ENCODE assay signal across 8 cellular contexts in genomic region chr10:79374312-79375191, GRCh38. TPM values are rescaled to one million over a fixed set of nuclear protein-coding genes. Genes with fewer than 3 reads are reported as not detected.
DNase-seq lines count a peak whose midpoint lies in the region; ATAC-seq, FAIRE-seq and TF ChIP-seq lines count a peak whose summit lies in the region.

No MANE protein-coding gene starts in this region.

- H3K9me3 Mint-ChIP-seq in HFFc6: peaks cover 8% of the 10 kb centered on the region
- H3K9me3 Mint-ChIP-seq in activated CD8-positive, alpha-beta memory T cell treated with anti-CD3 and anti-CD28 coated beads, Interleukin-2, amount 10 ng/mL, durations not matched to agents 7 days and 5 days (ENCODE audit: low read depth): peaks cover 7% of the 10 kb centered on the region

- H3K4me3 Mint-ChIP-seq in HFFc6: no peak overlapping the region; the same call in 1 of the 2 replicates
- H3K4me3 Mint-ChIP-seq in activated CD8-positive, alpha-beta memory T cell treated with anti-CD3 and anti-CD28 coated beads, Interleukin-2, amount 10 ng/mL, durations not matched to agents 7 days and 5 days: no peak overlapping the region

- H3K9me1 ChIP-seq in endothelial cell of umbilical vein (replicated peaks; ENCODE audit: control insufficient read depth, extremely low read depth, insufficient read depth, low read length): no peaks in the 10 kb centered on the region

- H3K9ac ChIP-seq in endothelial cell of umbilical vein (replicated peaks; ENCODE audit: extremely low read depth, insufficient read depth, low read length): no peak overlapping the region

- FAIRE-seq in D721Med (lab: Jason Lieb, UNC): no peak
- peak; percentile 85 for FAIRE-seq in endothelial cell of umbilical vein (lab: Jason Lieb, UNC)

- H3K27me3 Mint-ChIP-seq in HFFc6 (ENCODE audit: insufficient read depth): no peaks in the 10 kb centered on the region; the same call in 1 of the 2 replicates
- H3K27me3 Mint-ChIP-seq in activated CD8-positive, alpha-beta memory T cell treated with anti-CD3 and anti-CD28 coated beads, Interleukin-2, amount 10 ng/mL, durations not matched to agents 7 days and 5 days: peaks cover 21% of the 10 kb centered on the region

- H3K27ac ChIP-seq in endothelial cell of umbilical vein (ENCODE audit: insufficient read depth, low read depth, low read length): no peak overlapping the region

- peaks cover 2 to 5% of the 10 kb centered on the region in 2 experiments for H3K27me3 ChIP-seq in endothelial cell of umbilical vein (ENCODE audit: control insufficient read depth in 2 of 2, insufficient read depth in 2 of 2, low read length in 2 of 2)

- no TSS peak for BruUV-seq in endothelial cell of umbilical vein (replicated peaks; lab: Mats Ljungman, UMichigan)

- H3K4me2 ChIP-seq in endothelial cell of umbilical vein (ENCODE audit: insufficient read depth, low read length): no peak overlapping the region

- no peaks in the 10 kb centered on the region; the same call in 1 of the 2 replicates for H3K36me3 Mint-ChIP-seq in HFFc6 (ENCODE audit: low read depth)
- peaks cover 2% of the 10 kb centered on the region for H3K36me3 Mint-ChIP-seq in activated CD8-positive, alpha-beta memory T cell treated with anti-CD3 and anti-CD28 coated beads, Interleukin-2, amount 10 ng/mL, durations not matched to agents 7 days and 5 days

- no peak overlapping the region for H2AFZ ChIP-seq in endothelial cell of umbilical vein (ENCODE audit: low read depth, low read length)

- peak; percentile 77 for DNase-seq in D721Med (ENCODE audit: insufficient read length, low spot score)
- DNase-seq in HFFc6: peak; percentile 61
- DNase-seq in NCI-H774 (lab: John Stamatoyannopoulos, UW): peak; percentile 62
- DNase-seq in activated CD8-positive, alpha-beta memory T cell treated with anti-CD3 and anti-CD28 coated beads, Interleukin-2, amount 10 ng/mL, durations not matched to agents 7 days and 5 days: peak; percentile 80
- DNase-seq in endothelial cell of umbilical vein (ENCODE audit: low read depth, low spot score): peak; percentile 58
- DNase-seq in middle frontal gyrus (ENCODE audit: extremely low spot score, low spot score): peak; percentile 75
- DNase-seq in stimulated activated CD8-positive, alpha-beta memory T cell treated with anti-CD3 and anti-CD28 coated beads, Interleukin-4, amount 100 ng/mL, for 24 hours (ENCODE audit: low read depth): peak; percentile 69

- no peaks in the 10 kb centered on the region for H3K36me3 ChIP-seq in endothelial cell of umbilical vein (ENCODE audit: control insufficient read depth in 2 of 2, extremely low read depth in 1 of 2, insufficient read depth in 2 of 2, low read length in 2 of 2)

- dilution Hi-C loops in endothelial cell of umbilical vein (cut with MboI; ENCODE audit: extremely low pct_ligation_motif_present, low sequenced_read_pairs): no loop called here

- intact Hi-C loops in endothelial cell of umbilical vein (cut with micrococcal nuclease): loop anchor here (1.0 kb wide), 3 partner anchors 93 to 234 kb away; no protein-coding TSS in a partner anchor

- no peaks in the 10 kb centered on the region for H3K79me2 ChIP-seq in endothelial cell of umbilical vein (ENCODE audit: control insufficient read depth, insufficient read depth, low read length)

- TF ChIP-seq POLR2A in endothelial cell of umbilical vein (IDR thresholded peaks at IDR 0.05; ENCODE audit: low read depth, low read length): no peak

- CTCF ChIA-PET in activated CD8-positive, alpha-beta memory T cell treated with anti-CD3 and anti-CD28 coated beads, Interleukin-2, amount 10 ng/mL, durations not matched to agents 7 days and 5 days (lab: Charles Lee): interaction anchor here (0.6 to 3.5 kb wide), 48 partner anchors 8 to 552 kb away, joined by 3 to 33 read pairs (median 5); partner anchors contain the start of gene ZCCHC24
- CTCF ChIA-PET in endothelial cell of umbilical vein (lab: Charles Lee): interaction anchor here (0.6 to 5.2 kb wide), 49 partner anchors 9 to 232 kb away, joined by 3 to 252 read pairs (median 7); partner anchors contain the start of gene ZCCHC24

- ATAC-seq in activated CD8-positive, alpha-beta memory T cell treated with anti-CD3 and anti-CD28 coated beads, Interleukin-2, amount 10 ng/mL, durations not matched to agents 7 days and 5 days: peak; percentile 77
- no peak for ATAC-seq in HG03108 (IDR thresholded peaks at IDR 0.05; ENCODE audit: unreplicated experiment)

- H4K20me1 ChIP-seq in endothelial cell of umbilical vein (replicated peaks; ENCODE audit: control insufficient read depth, extremely low read depth, insufficient read depth, low read length): no peaks in the 10 kb centered on the region

- no peaks in the 10 kb centered on the region for H3K4me1 ChIP-seq in endothelial cell of umbilical vein (ENCODE audit: control insufficient read depth, extremely low read depth, insufficient read depth, low read length)

- no peak overlapping the region for H3K4me3 ChIP-seq in endothelial cell of umbilical vein (replicated peaks in 1 of 3; ENCODE audit: insufficient read depth in 1 of 3, low read depth in 1 of 3, low read length in 3 of 3)

- H3K9me3 ChIP-seq in endothelial cell of umbilical vein (replicated peaks; ENCODE audit: control insufficient read depth, insufficient read depth, low read length): no peaks in the 10 kb centered on the region

- H3K4me1 Mint-ChIP-seq in HFFc6 (ENCODE audit: low read depth): peaks cover 34% of the 10 kb centered on the region
- H3K4me1 Mint-ChIP-seq in activated CD8-positive, alpha-beta memory T cell treated with anti-CD3 and anti-CD28 coated beads, Interleukin-2, amount 10 ng/mL, durations not matched to agents 7 days and 5 days: peaks cover 3% of the 10 kb centered on the region

- TF ChIP-seq CTCF in D721Med (IDR thresholded peaks at IDR 0.05; ENCODE audit: insufficient read depth, missing control alignments) (peak; percentile 94), HFFc6 (IDR thresholded peaks at IDR 0.05) (peak; percentile 100), endothelial cell of umbilical vein (IDR thresholded peaks at IDR 0.05; ENCODE audit: extremely low read depth in 1 of 2, insufficient read depth in 1 of 2, low read depth in 1 of 2, low read length in 2 of 2) (peak; percentile 90)

- peak overlapping the region; percentile 82 for H3K27ac Mint-ChIP-seq in HFFc6
- H3K27ac Mint-ChIP-seq in activated CD8-positive, alpha-beta memory T cell treated with anti-CD3 and anti-CD28 coated beads, Interleukin-2, amount 10 ng/mL, durations not matched to agents 7 days and 5 days: no peak overlapping the region

- POLR2A ChIA-PET in endothelial cell of umbilical vein (lab: Charles Lee): no interaction called here

TF ChIP-seq in endothelial cell of umbilical vein, 7 proteins besides CTCF, POLR2A, EP300 and RAD21:
- no peak for TF ChIP-seq EZH2 (IDR thresholded peaks at IDR 0.05; ENCODE audit: borderline replicate concordance, low read depth, low read length, severe bottlenecking)
- no peak for TF ChIP-seq JUN (IDR thresholded peaks at IDR 0.05; ENCODE audit: borderline replicate concordance, insufficient read depth, insufficient read length, low read depth)
- TF ChIP-seq MAX (IDR thresholded peaks at IDR 0.05; ENCODE audit: insufficient read depth, insufficient read length): no peak
- no peak for TF ChIP-seq FOS (IDR thresholded peaks at IDR 0.05; ENCODE audit: borderline replicate concordance, insufficient read depth, low read length)
- TF ChIP-seq MYC (IDR thresholded peaks at IDR 0.05; ENCODE audit: low read depth, low read length): no peak
- no peak for TF ChIP-seq POLR2AphosphoS5 (IDR thresholded peaks at IDR 0.05; ENCODE audit: insufficient read depth, low read depth, low read length)
- no peak for TF ChIP-seq GATA2 (IDR thresholded peaks at IDR 0.05; ENCODE audit: insufficient read depth, insufficient read length, low read depth, low read length)

RNA-seq across cellular contexts. Expression of gene PPIF, which starts 27.3 kb away (rescaled TPM):
- total RNA-seq in HFFc6 (2021; fragmentation: NEBNext Ultra II Directional; extraction: Animal tissue kit (Norgen Biotek cat#: 25700)): 100 to 1,000 TPM in 3 of 6 experiments, 10 to 100 TPM in 3; 66.1 to 109 (median 98.9) TPM
- 100 to 1,000 TPM; 119 to 144 TPM for total RNA-seq in activated CD8-positive, alpha-beta memory T cell treated with anti-CD3 and anti-CD28 coated beads, Interleukin-2, amount 10 ng/mL, durations not matched to agents 7 days and 5 days
- 42.7 and 51.2 TPM in 2 replicates for total RNA-seq in endothelial cell of umbilical vein
- polyA plus RNA-seq in endothelial cell of umbilical vein: 38.7 and 50.7 TPM in 2 replicates
- polyA plus RNA-seq in endothelial cell of umbilical vein (2011; cell fraction: cytosol; rRNA removed): 73.6 and 86.3 TPM in 2 replicates
- 59.8 and 66.8 TPM in 2 replicates for polyA plus RNA-seq in endothelial cell of umbilical vein (2011; cell fraction: nucleus; rRNA removed)
- polyA plus RNA-seq in endothelial cell of umbilical vein (2012): 60.9 and 70.8 TPM in 2 replicates
- polyA minus RNA-seq in endothelial cell of umbilical vein: 40.4 and 49.0 TPM in 2 replicates
- 79.4 TPM for polyA minus RNA-seq in endothelial cell of umbilical vein (2011; cell fraction: cytosol; rRNA and poly(A)+ RNA removed)
- 27.5 and 31.9 TPM in 2 replicates for polyA minus RNA-seq in endothelial cell of umbilical vein (2011; cell fraction: nucleus; rRNA and poly(A)+ RNA removed)
